Comparison of ENCODE assay signal across 20 cellular contexts in the genomic region with DNA sequence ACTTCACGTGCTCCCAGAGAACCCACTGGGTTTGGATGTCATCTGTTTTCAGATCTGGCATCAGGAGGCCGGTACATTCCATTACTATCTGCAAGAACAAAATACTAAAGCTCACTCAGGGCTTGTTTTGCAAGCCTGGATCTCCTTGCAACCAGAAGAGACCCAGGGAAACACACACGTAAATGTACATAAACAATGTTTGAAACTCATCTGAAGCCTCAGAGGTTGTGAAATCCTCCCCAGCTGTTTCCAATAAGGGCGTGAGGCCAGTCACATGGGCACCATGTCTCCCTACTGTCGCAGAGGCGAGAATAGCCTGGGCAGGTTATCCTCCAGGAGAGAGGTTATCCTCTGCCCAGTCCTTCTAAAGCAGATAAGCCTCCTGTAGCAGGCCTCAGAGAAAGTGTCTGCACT.
DNase-seq lines count a peak whose midpoint lies in the region; TF ChIP-seq lines count a peak whose summit lies in the region.
"Had no signal": no experiment of that assay in that cellular context is flagged by ENCODE, and none has a peak within 500 bp of the region (broad histone marks: within the 10 kb centered on the region; RNA-seq: fewer than 3 reads in every experiment).

No MANE protein-coding gene starts in this region.

- TF ChIP-seq CTCF in BJ (IDR thresholded peaks at IDR 0.05; ENCODE audit: insufficient read depth, low read depth, low read length) (no peak), hepatocyte (IDR thresholded peaks at IDR 0.05; ENCODE audit: poor library complexity) (no peak), tibial nerve (IDR thresholded peaks at IDR 0.05) (no peak), prostate gland (IDR thresholded peaks at IDR 0.05) (no peak)

- peaks cover 16% of the 10 kb centered on the region for H3K4me1 ChIP-seq in hepatocyte (ENCODE audit: insufficient read depth)
- H3K4me1 ChIP-seq in skeletal muscle satellite cell (ENCODE audit: control insufficient read depth, insufficient read depth, low read length): peaks cover 65% of the 10 kb centered on the region
- H3K4me1 ChIP-seq in tibial nerve: peaks cover 0 to 30% (median 9%) of the 10 kb centered on the region in 4 donors
- H3K4me1 ChIP-seq in prostate gland (replicated peaks): no peaks in the 10 kb centered on the region
- H3K4me1 ChIP-seq: BLaER1, neural progenitor cell had no signal

- peak overlapping the region; percentile 53 for H3K9ac ChIP-seq in skeletal muscle satellite cell (ENCODE audit: low read depth, low read length)
- H3K9ac ChIP-seq: BLaER1, neural progenitor cell had no signal

- H3K4me3 ChIP-seq in BJ (ENCODE audit: low read depth, low read length) (no peak overlapping the region), hepatocyte (no peak overlapping the region), skeletal muscle satellite cell (ENCODE audit: low read length) (no peak overlapping the region), tibial nerve (no peak overlapping the region), prostate gland (no peak overlapping the region)
- H3K4me3 ChIP-seq: BLaER1, K562, neural progenitor cell had no signal

- intact Hi-C loops in prostate gland (cut with DNase I): no loop called here

- no peaks in the 10 kb centered on the region for H3K79me2 ChIP-seq in hepatocyte

- DNase-seq in BJ (ENCODE audit: low read depth) (peak; percentile 67), amniotic epithelial cell (ENCODE audit: low read depth) (peak; percentile 96), hepatocyte (ENCODE audit: low spot score) (peak; percentile 62), tibial nerve (ENCODE audit: low spot score in 2 of 2) (no peak), prostate gland (ENCODE audit: low spot score) (no peak), NCI-H1092 treated with DMSO at 0.1 percent for 48 hours (lab: John Stamatoyannopoulos, UW) (no peak)
- DNase-seq in activated naive CD4-positive, alpha-beta T cell treated with anti-CD3 and anti-CD28 coated beads, Interleukin-2, amount 50 U/mL, for 16 hours: no peak
- DNase-seq: activated CD4-positive, alpha-beta T cell treated with anti-CD3 and anti-CD28 coated beads for 48 hours; activated T-cell treated with anti-CD3 and anti-CD28 coated beads, Interleukin-2, amount 50 U/mL, for 48 hours; anterior cingulate cortex; effector CD8-positive, alpha-beta T cell; hippocampal formation; left colon; NCI-H2029; NCI-H748 treated with DMSO at 0.1 percent for 48 hours had no signal

- H3K27me3 ChIP-seq in BJ (ENCODE audit: control insufficient read depth, insufficient read depth, low read length) (no peaks in the 10 kb centered on the region), hepatocyte (no peaks in the 10 kb centered on the region), skeletal muscle satellite cell (ENCODE audit: control insufficient read depth, insufficient read depth, low read length) (no peaks in the 10 kb centered on the region), tibial nerve (no peaks in the 10 kb centered on the region), prostate gland (replicated peaks; ENCODE audit: insufficient read depth) (no peaks in the 10 kb centered on the region)
- H3K27me3 ChIP-seq: BLaER1, neural progenitor cell had no signal

- POLR2A ChIA-PET in BJ (lab: Charles Lee): interaction anchor here (0.6 kb wide), 2 partner anchors 22 to 43 kb away, joined by 3 to 4 read pairs; no protein-coding TSS in a partner anchor

- WGBS in hepatocyte (ENCODE audit: low lambda C conversion rate, missing lambda C conversion rate): 53% methylated on average over 6 of the region's 6 CpGs
- 93% methylated on average over 6 of the region's 6 CpGs for WGBS in tibial nerve, 2 donors
- 80% methylated on average over 6 of the region's 6 CpGs for WGBS in prostate gland

- H4K20me1 ChIP-seq in hepatocyte (ENCODE audit: insufficient read depth, poor library complexity, severe bottlenecking): no peaks in the 10 kb centered on the region
- H4K20me1 ChIP-seq: BLaER1 had no signal

- H3K27ac ChIP-seq in hepatocyte: peak overlapping the region; percentile 82
- no peak overlapping the region for H3K27ac ChIP-seq in tibial nerve
- H3K27ac ChIP-seq in prostate gland: peak overlapping the region in 1 of 2 donors; percentile 1
- H3K27ac ChIP-seq: BLaER1, neural progenitor cell, RWPE1 had no signal

- no peaks in the 10 kb centered on the region for H3K9me3 ChIP-seq in hepatocyte (ENCODE audit: low read depth)
- no peaks in the 10 kb centered on the region for H3K9me3 ChIP-seq in skeletal muscle satellite cell (replicated peaks; ENCODE audit: low read length)
- no peaks in the 10 kb centered on the region for H3K9me3 ChIP-seq in tibial nerve
- H3K9me3 ChIP-seq in prostate gland: no peaks in the 10 kb centered on the region
- H3K9me3 ChIP-seq: BLaER1 had no signal

- peak in 1 of 2 donors; percentile 50 for TF ChIP-seq EP300 in tibial nerve (IDR thresholded peaks at IDR 0.05)

- H3K4me2 ChIP-seq in hepatocyte: no peak overlapping the region
- H3K4me2 ChIP-seq in skeletal muscle satellite cell (ENCODE audit: low read length): no peak overlapping the region
- H3K4me2 ChIP-seq: BLaER1, neural progenitor cell had no signal

- H3K36me3 ChIP-seq in BJ (ENCODE audit: control insufficient read depth, insufficient read depth, low read length) (peaks cover 10% of the 10 kb centered on the region), hepatocyte (replicated peaks; ENCODE audit: insufficient read depth, low read depth) (no peaks in the 10 kb centered on the region), skeletal muscle satellite cell (ENCODE audit: insufficient read depth, low read length) (peaks cover 38% of the 10 kb centered on the region), tibial nerve (peaks cover 0 to 29% (median 0%) of the 10 kb centered on the region in 3 donors), prostate gland (no peaks in the 10 kb centered on the region)
- H3K36me3 ChIP-seq: BLaER1, neural progenitor cell had no signal

- TF ChIP-seq POLR2A in tibial nerve (IDR thresholded peaks at IDR 0.05) (no peak), prostate gland (IDR thresholded peaks at IDR 0.05) (no peak)

- H2AFZ ChIP-seq in hepatocyte: no peak overlapping the region
- H2AFZ ChIP-seq: neural progenitor cell had no signal

- H3K9me2 ChIP-seq in hepatocyte (replicated peaks; ENCODE audit: insufficient read depth): no peaks in the 10 kb centered on the region

- CTCF ChIA-PET in BJ (lab: Yijun Ruan, JAX): interaction anchor here (1.5 kb wide), 1 partner anchor 106 kb away, joined by 3 read pairs; no protein-coding TSS in a partner anchor

Comparison
In these comparisons a context has a peak if more than half of its experiments do, and no peak if none do; other contexts are left out.
1. DNase-seq: peak in BJ (single experiment), amniotic epithelial cell (single experiment) and hepatocyte (single experiment); none in activated naive CD4-positive, alpha-beta T cell treated with anti-CD3 and anti-CD28 coated beads, Interleukin-2, amount 50 U/mL, for 16 hours (single experiment), tibial nerve (0 of 2), prostate gland (single experiment) and NCI-H1092 treated with DMSO at 0.1 percent for 48 hours (single experiment).